17 cellular contexts compared by ENCODE assay signal in the genomic region with DNA sequence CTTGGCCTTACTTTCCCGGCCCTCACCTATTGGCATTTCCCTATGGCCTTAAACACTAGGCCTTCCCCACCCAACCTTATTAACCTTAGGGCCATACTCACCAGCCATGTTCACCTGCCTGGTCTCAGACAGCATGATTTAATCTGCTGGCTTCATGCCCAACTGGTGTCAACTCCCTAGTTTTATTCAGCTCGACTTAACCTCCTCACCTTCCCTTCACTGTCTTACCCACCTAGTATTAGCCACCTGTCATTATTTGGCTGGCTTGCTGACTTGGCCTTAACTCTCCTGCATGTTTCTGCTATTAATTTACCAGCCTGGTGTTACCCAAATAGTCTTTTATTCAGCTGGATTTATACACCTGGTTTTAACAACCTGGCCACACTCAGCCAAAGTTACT.
"Had no signal": no experiment of that assay in that cellular context is flagged by ENCODE, and none has a peak within 500 bp of the region (broad histone marks: within the 10 kb centered on the region; RNA-seq: fewer than 3 reads in every experiment).

No MANE protein-coding gene starts in this region.

- H3K4me1 Mint-ChIP-seq: natural killer cell; neural crest cell; stimulated activated memory B cell treated with anti-CD40 and anti-IgM and Interleukin-4, amounts not matched to agents 10 μg/mL and 1 μg/mL and 100 μg/mL, for 72 hours; stimulated activated naive CD8-positive, alpha-beta T cell treated with anti-CD3 and anti-CD28 coated beads, Interleukin-15, amount 100 ng/mL, for 72 hours had no signal

- ATAC-seq: gastrocnemius medialis; heart right ventricle; mucosa of descending colon; natural killer cell; sciatic nerve; stimulated activated memory B cell treated with anti-CD40 and anti-IgM and Interleukin-4, amounts not matched to agents 10 μg/mL and 1 μg/mL and 100 μg/mL, for 72 hours; stimulated activated naive CD8-positive, alpha-beta T cell treated with anti-CD3 and anti-CD28 coated beads, Interleukin-15, amount 100 ng/mL, for 72 hours had no signal

- DNase-seq: effector CD8-positive, alpha-beta T cell; gastrocnemius medialis; heart right ventricle; islet precursor cell; mammary epithelial cell; mucosa of descending colon; natural killer cell; posterior cingulate gyrus; spleen; stimulated activated CD4-positive, alpha-beta T cell treated with anti-CD3 and anti-CD28 coated beads, Interleukin-15, amount 100 ng/mL, for 24 hours; stimulated activated CD4-positive, alpha-beta T cell treated with anti-CD3 and anti-CD28 coated beads, Interleukin-1b, Interleukin-23, amount 100 ng/mL, for 48 hours; stimulated activated CD4-positive, alpha-beta T cell treated with anti-CD3 and anti-CD28 coated beads, Interleukin-4, amount 100 ng/mL, for 24 hours; stimulated activated naive CD8-positive, alpha-beta T cell treated with anti-CD3 and anti-CD28 coated beads, Interleukin-15, amount 100 ng/mL, for 72 hours; testis had no signal

- H3K27ac Mint-ChIP-seq: natural killer cell; stimulated activated memory B cell treated with anti-CD40 and anti-IgM and Interleukin-4, amounts not matched to agents 10 μg/mL and 1 μg/mL and 100 μg/mL, for 72 hours; stimulated activated naive CD8-positive, alpha-beta T cell treated with anti-CD3 and anti-CD28 coated beads, Interleukin-15, amount 100 ng/mL, for 72 hours had no signal

- H3K4me3 Mint-ChIP-seq: natural killer cell; neural crest cell; stimulated activated memory B cell treated with anti-CD40 and anti-IgM and Interleukin-4, amounts not matched to agents 10 μg/mL and 1 μg/mL and 100 μg/mL, for 72 hours; stimulated activated naive CD8-positive, alpha-beta T cell treated with anti-CD3 and anti-CD28 coated beads, Interleukin-15, amount 100 ng/mL, for 72 hours had no signal

- H3K27me3 Mint-ChIP-seq: stimulated activated memory B cell treated with anti-CD40 and anti-IgM and Interleukin-4, amounts not matched to agents 10 μg/mL and 1 μg/mL and 100 μg/mL, for 72 hours had no signal

- H3K36me3 Mint-ChIP-seq: natural killer cell; stimulated activated memory B cell treated with anti-CD40 and anti-IgM and Interleukin-4, amounts not matched to agents 10 μg/mL and 1 μg/mL and 100 μg/mL, for 72 hours had no signal
